In genomic region chr12:111692575-111693210, GRCh38 we compare ENCODE assay signal across 11 cellular contexts. TPM values are rescaled to one million over a fixed set of nuclear protein-coding genes. Genes with fewer than 3 reads are reported as not detected.
A peak's percentile ranks its signal among the peaks of the same experiment; 100 is the strongest.
DNase-seq lines count a peak whose midpoint lies in the region; ATAC-seq, FAIRE-seq and TF ChIP-seq lines count a peak whose summit lies in the region.
"Had no signal": no experiment of that assay in that cellular context is flagged by ENCODE, and none has a peak within 500 bp of the region (broad histone marks: within the 10 kb centered on the region; RNA-seq: fewer than 3 reads in every experiment).

No MANE protein-coding gene starts in this region.

- no peaks in the 10 kb centered on the region for H3K27me3 Mint-ChIP-seq in activated CD4-positive, alpha-beta T cell treated with anti-CD3 and anti-CD28 coated beads for 36 hours
- no peaks in the 10 kb centered on the region for H3K27me3 Mint-ChIP-seq in activated CD4-positive, alpha-beta T cell treated with anti-CD3 and anti-CD28 coated beads, Interleukin-2, amount 10 ng/mL, durations not matched to agents 24 days and 14 days
- no peaks in the 10 kb centered on the region for H3K27me3 Mint-ChIP-seq in neural progenitor cell (ENCODE audit: insufficient read depth, low read depth)

- ATAC-seq in activated CD4-positive, alpha-beta T cell treated with anti-CD3 and anti-CD28 coated beads for 36 hours, result no peak
- peak; percentile 35; the same call in 1 of the 3 replicates for ATAC-seq in GM12878
- ATAC-seq: left ventricle myocardium superior had no signal

- H2BK120ac ChIP-seq in neuronal stem cell (ENCODE audit: low read depth, low read length), result no peak overlapping the region

- H3K4me3 Mint-ChIP-seq in activated CD4-positive, alpha-beta T cell treated with anti-CD3 and anti-CD28 coated beads for 36 hours, result no peak overlapping the region
- H3K4me3 Mint-ChIP-seq in activated CD4-positive, alpha-beta T cell treated with anti-CD3 and anti-CD28 coated beads, Interleukin-2, amount 10 ng/mL, durations not matched to agents 24 days and 14 days, result no peak overlapping the region
- H3K4me3 Mint-ChIP-seq in neural progenitor cell, result no peak overlapping the region

- H3K27ac Mint-ChIP-seq in activated CD4-positive, alpha-beta T cell treated with anti-CD3 and anti-CD28 coated beads for 36 hours, result no peak overlapping the region
- H3K27ac Mint-ChIP-seq in activated CD4-positive, alpha-beta T cell treated with anti-CD3 and anti-CD28 coated beads, Interleukin-2, amount 10 ng/mL, durations not matched to agents 24 days and 14 days, result no peak overlapping the region
- H3K27ac Mint-ChIP-seq in neural progenitor cell, result no peak overlapping the region

- peak; percentile 15 for DNase-seq in activated CD4-positive, alpha-beta T cell treated with anti-CD3 and anti-CD28 coated beads for 36 hours
- no peak for DNase-seq in activated CD4-positive, alpha-beta T cell treated with anti-CD3 and anti-CD28 coated beads, Interleukin-2, amount 10 ng/mL, durations not matched to agents 24 days and 14 days
- DNase-seq in LHCN-M2 (ENCODE audit: low read depth) (peak; percentile 14), GM12878 (ENCODE audit: low read depth, low spot score) (no peak), neural progenitor cell (ENCODE audit: low spot score) (no peak), T-helper 1 cell (no peak), left ventricle myocardium inferior (no peak), neuronal stem cell (ENCODE audit: low spot score) (no peak)
- DNase-seq: activated naive CD4-positive, alpha-beta T cell; left ventricle myocardium superior had no signal

- CTCF ChIA-PET in activated CD4-positive, alpha-beta T cell treated with anti-CD3 and anti-CD28 coated beads for 36 hours (lab: Charles Lee), result interaction anchor here (0.7 to 1.0 kb wide), 2 partner anchors 17 to 120 kb away, joined by 3 read pairs; no protein-coding TSS in a partner anchor
- CTCF ChIA-PET in GM12878 (lab: Yijun Ruan, JAX), result interaction anchor here (0.7 to 1.5 kb wide), 4 partner anchors 8 to 876 kb away, joined by 3 to 10 read pairs (median 4); no protein-coding TSS in a partner anchor

- BruUV-seq in GM12878 (replicated peaks; lab: Mats Ljungman, UMichigan), result no TSS peak

- no peak overlapping the region for H2BK15ac ChIP-seq in neuronal stem cell (ENCODE audit: low read length)

- H2AK5ac ChIP-seq in neuronal stem cell (ENCODE audit: low read depth, low read length), result no peak overlapping the region

- POLR2A ChIA-PET in activated CD4-positive, alpha-beta T cell treated with anti-CD3 and anti-CD28 coated beads for 36 hours (lab: Charles Lee), result no interaction called here
- POLR2A ChIA-PET in GM12878 (lab: Charles Lee), result no interaction called here

- TF ChIP-seq RAD21 in GM12878 (IDR thresholded peaks at IDR 0.05; ENCODE audit: insufficient read depth, low read depth, low read length), result no peak

- H3K14ac ChIP-seq in neuronal stem cell (ENCODE audit: low read length), result no peak overlapping the region

- intact Hi-C loops in activated CD4-positive, alpha-beta T cell treated with anti-CD3 and anti-CD28 coated beads for 36 hours (cut with DNase I, micrococcal nuclease), result no loop called here
- intact Hi-C loops in activated CD4-positive, alpha-beta T cell treated with anti-CD3 and anti-CD28 coated beads, Interleukin-2, amount 10 ng/mL, durations not matched to agents 24 days and 14 days (cut with micrococcal nuclease), result no loop called here
- intact Hi-C loops in GM12878 (cut with micrococcal nuclease; ENCODE audit: unreplicated experiment) (no loop called here), left ventricle myocardium inferior (cut with micrococcal nuclease) (no loop called here)

- no peak for FAIRE-seq in GM12878 (lab: Jason Lieb, UNC)

- H3K9me3 Mint-ChIP-seq in activated CD4-positive, alpha-beta T cell treated with anti-CD3 and anti-CD28 coated beads for 36 hours (ENCODE audit: low read depth), result no peaks in the 10 kb centered on the region
- no peaks in the 10 kb centered on the region for H3K9me3 Mint-ChIP-seq in activated CD4-positive, alpha-beta T cell treated with anti-CD3 and anti-CD28 coated beads, Interleukin-2, amount 10 ng/mL, durations not matched to agents 24 days and 14 days
- no peaks in the 10 kb centered on the region for H3K9me3 Mint-ChIP-seq in neural progenitor cell

- H4K20me1 ChIP-seq in GM12878 (ENCODE audit: control insufficient read depth, insufficient read depth) (no peaks in the 10 kb centered on the region), neural progenitor cell (ENCODE audit: low read depth) (no peaks in the 10 kb centered on the region)

- 0 out of 4 replicates have a peak, but pooled peaks cover 0 to 4% of the 10 kb centered on the region in 2 experiments for H3K36me3 ChIP-seq in GM12878 (ENCODE audit: control insufficient read depth in 2 of 2, insufficient read depth in 2 of 2, low read length in 1 of 2)
- H3K36me3 ChIP-seq in neural progenitor cell, result peaks cover 3% of the 10 kb centered on the region
- peaks cover 52% of the 10 kb centered on the region for H3K36me3 ChIP-seq in left ventricle myocardium inferior
- peaks cover 16 to 58% of the 10 kb centered on the region in 2 donors for H3K36me3 ChIP-seq in neuronal stem cell (replicated peaks in 1 of 2; ENCODE audit: control insufficient read depth in 2 of 2, insufficient read depth in 2 of 2, low read length in 2 of 2)

- no peak overlapping the region for H3K18ac ChIP-seq in neuronal stem cell (ENCODE audit: low read length)

- H3K4me3 ChIP-seq in GM12878 (no peak overlapping the region), neural progenitor cell (no peak overlapping the region), left ventricle myocardium inferior (no peak overlapping the region), neuronal stem cell (ENCODE audit: low read length in 2 of 2) (peak overlapping the region in 1 of 2 donors; percentile 24)
- H3K4me3 ChIP-seq: BLaER1 treated with 17β-estradiol and CSF1 and Interleukin-3, amounts not matched to agents 10 nM and 100 nM had no signal

- H3K27ac ChIP-seq in GM12878 (ENCODE audit: control insufficient read depth, insufficient read depth) (no peak overlapping the region), neural progenitor cell (no peak overlapping the region), left ventricle myocardium inferior (replicated peaks) (no peak overlapping the region), neuronal stem cell (replicated peaks; ENCODE audit: low read length) (no peak overlapping the region)
- H3K27ac ChIP-seq: BLaER1 treated with 17β-estradiol and CSF1 and Interleukin-3, amounts not matched to agents 10 nM and 100 nM had no signal

- in situ Hi-C loops in GM12878 (cut with MboI), result no loop called here

- no peak overlapping the region for H2BK12ac ChIP-seq in neuronal stem cell (ENCODE audit: low read length)

- no peak overlapping the region for H3K4ac ChIP-seq in neuronal stem cell (ENCODE audit: low read length)

- H3K9ac ChIP-seq in GM12878 (ENCODE audit: control insufficient read depth, insufficient read depth, low read length) (no peak overlapping the region), neural progenitor cell (no peak overlapping the region), neuronal stem cell (ENCODE audit: low read depth, low read length, poor library complexity) (no peak overlapping the region)
- H3K9ac ChIP-seq: BLaER1 treated with 17β-estradiol and CSF1 and Interleukin-3, amounts not matched to agents 10 nM and 100 nM had no signal

- RAD21 ChIA-PET in GM12878 (lab: Charles Lee; ENCODE audit: unreplicated experiment), result interaction anchor here (1.8 kb wide), 1 partner anchor 120 kb away, joined by 8 read pairs; no protein-coding TSS in a partner anchor

- 95% methylated on average over 15 of the region's 15 CpGs for WGBS in GM12878 (ENCODE audit: insufficient coverage, insufficient replicate concordance, low lambda C conversion rate, missing lambda C conversion rate)
- no CpG with 5 or more reads among the region's 15 CpGs for WGBS in neuronal stem cell (ENCODE audit: extremely low coverage in 2 of 2, insufficient read length in 2 of 2, insufficient replicate concordance in 1 of 2), 2 donors

- H2AFZ ChIP-seq in GM12878 (ENCODE audit: control insufficient read depth, low read depth, low read length) (no peak overlapping the region), neural progenitor cell (replicated peaks) (no peak overlapping the region), neuronal stem cell (ENCODE audit: low read length) (no peak overlapping the region)

- no peak overlapping the region for H3K23ac ChIP-seq in neuronal stem cell (ENCODE audit: low read depth, low read length, poor library complexity)

- H3K4me2 ChIP-seq in GM12878 (ENCODE audit: control insufficient read depth, insufficient read depth), result no peak overlapping the region
- no peak overlapping the region for H3K4me2 ChIP-seq in neural progenitor cell
- H3K4me2 ChIP-seq in neuronal stem cell (ENCODE audit: insufficient read depth, low read length, poor library complexity, severe bottlenecking), result no peak overlapping the region
- H3K4me2 ChIP-seq: BLaER1 treated with 17β-estradiol and CSF1 and Interleukin-3, amounts not matched to agents 10 nM and 100 nM had no signal

- SMC1A ChIA-PET in GM12878 (lab: Charles Lee; ENCODE audit: uncharacterized antibody, unreplicated experiment), result interaction anchor here (1.1 to 1.7 kb wide), 3 partner anchors 9 to 120 kb away, joined by 3 to 7 read pairs (median 3); no protein-coding TSS in a partner anchor

- peaks cover under 1% of the 10 kb centered on the region for H3F3A ChIP-seq in neural progenitor cell (ENCODE audit: low read depth)

- no peak overlapping the region for H4K8ac ChIP-seq in neuronal stem cell (ENCODE audit: low read depth, low read length)

- no peaks in the 10 kb centered on the region for H3K79me1 ChIP-seq in neuronal stem cell (ENCODE audit: low read depth, low read length)

- peaks cover 18% of the 10 kb centered on the region for H3K36me3 Mint-ChIP-seq in activated CD4-positive, alpha-beta T cell treated with anti-CD3 and anti-CD28 coated beads for 36 hours (ENCODE audit: low read depth)
- H3K36me3 Mint-ChIP-seq in activated CD4-positive, alpha-beta T cell treated with anti-CD3 and anti-CD28 coated beads, Interleukin-2, amount 10 ng/mL, durations not matched to agents 24 days and 14 days (ENCODE audit: low read depth), result peaks cover 24% of the 10 kb centered on the region
- H3K36me3 Mint-ChIP-seq in neural progenitor cell, result peaks cover 17% of the 10 kb centered on the region

- H3K79me2 ChIP-seq in GM12878 (ENCODE audit: control insufficient read depth, insufficient read depth, low read length) (no peaks in the 10 kb centered on the region), neural progenitor cell (ENCODE audit: low read depth) (peaks cover 2% of the 10 kb centered on the region)

- H3K9me3 ChIP-seq in GM12878 (replicated peaks; ENCODE audit: control insufficient read depth, insufficient read depth, low read length) (no peaks in the 10 kb centered on the region), neural progenitor cell (ENCODE audit: low read depth) (no peaks in the 10 kb centered on the region), left ventricle myocardium inferior (replicated peaks) (no peaks in the 10 kb centered on the region), neuronal stem cell (replicated peaks in 1 of 2; ENCODE audit: control insufficient read depth in 2 of 2, insufficient read depth in 1 of 2, low read depth in 1 of 2, low read length in 2 of 2) (no peaks in the 10 kb centered on the region)
- H3K9me3 ChIP-seq: BLaER1 treated with 17β-estradiol and CSF1 and Interleukin-3, amounts not matched to agents 10 nM and 100 nM had no signal

- H3K27me3 ChIP-seq in GM12878 (replicated peaks in 1 of 2; ENCODE audit: control insufficient read depth in 2 of 2, insufficient read depth in 2 of 2, low read length in 1 of 2) (no peaks in the 10 kb centered on the region), neural progenitor cell (no peaks in the 10 kb centered on the region), left ventricle myocardium inferior (ENCODE audit: low read depth) (no peaks in the 10 kb centered on the region), neuronal stem cell (ENCODE audit: control insufficient read depth in 3 of 3, insufficient read depth in 3 of 3, low read depth in 1 of 3, low read length in 3 of 3) (no peaks in the 10 kb centered on the region)
- H3K27me3 ChIP-seq: BLaER1 treated with 17β-estradiol and CSF1 and Interleukin-3, amounts not matched to agents 10 nM and 100 nM had no signal

- H3K4me1 ChIP-seq in GM12878 (ENCODE audit: control insufficient read depth, insufficient read depth, low read length), result peaks cover 2% of the 10 kb centered on the region; the same call in 1 of the 2 replicates
- H3K4me1 ChIP-seq in neural progenitor cell, result no peaks in the 10 kb centered on the region
- peaks cover 13% of the 10 kb centered on the region for H3K4me1 ChIP-seq in left ventricle myocardium inferior
- H3K4me1 ChIP-seq in neuronal stem cell (ENCODE audit: control insufficient read depth in 2 of 2, insufficient read depth in 1 of 2, low read depth in 1 of 2, low read length in 2 of 2), result no peaks in the 10 kb centered on the region
- H3K4me1 ChIP-seq: BLaER1 treated with 17β-estradiol and CSF1 and Interleukin-3, amounts not matched to agents 10 nM and 100 nM had no signal

- no peak overlapping the region for H2BK5ac ChIP-seq in neuronal stem cell (ENCODE audit: low read length)

- TF ChIP-seq CTCF in GM12878 (IDR thresholded peaks at IDR 0.05 in 2 of 3, conservative IDR thresholded peaks at IDR 0.05 in 1 of 3; ENCODE audit: control insufficient read depth in 2 of 3, extremely low read depth in 1 of 3, insufficient read depth in 1 of 3, low read depth in 3 of 3, low read length in 3 of 3) (peak in 2 of 3 experiments; percentile 15 to 19; a peak in 1 of 6 replicates), neural progenitor cell (IDR thresholded peaks at IDR 0.05) (peak; percentile 22), left ventricle myocardium inferior (IDR thresholded peaks at IDR 0.05; ENCODE audit: borderline replicate concordance) (no peak)

- no peak for TF ChIP-seq POLR2A in GM12878 (IDR thresholded peaks at IDR 0.05; ENCODE audit: low read depth, low read length)

- no peak overlapping the region for H4K91ac ChIP-seq in neuronal stem cell (ENCODE audit: low read depth, low read length, poor library complexity)

- TF ChIP-seq EP300 in GM12878 (IDR thresholded peaks at IDR 0.05; ENCODE audit: borderline replicate concordance in 1 of 2, control insufficient read depth in 1 of 2, low read depth in 2 of 2, low read length in 2 of 2), result no peak

- no peaks in the 10 kb centered on the region for H3K4me1 Mint-ChIP-seq in activated CD4-positive, alpha-beta T cell treated with anti-CD3 and anti-CD28 coated beads for 36 hours
- H3K4me1 Mint-ChIP-seq in activated CD4-positive, alpha-beta T cell treated with anti-CD3 and anti-CD28 coated beads, Interleukin-2, amount 10 ng/mL, durations not matched to agents 24 days and 14 days, result no peaks in the 10 kb centered on the region
- H3K4me1 Mint-ChIP-seq in neural progenitor cell, result no peaks in the 10 kb centered on the region

RNA-seq across cellular contexts. Expression of gene ACAD10, which starts 6.8 kb away (rescaled TPM):
- total RNA-seq in activated CD4-positive, alpha-beta T cell treated with anti-CD3 and anti-CD28 coated beads for 36 hours, result 10 to 100 TPM; 25.5 to 27.5 TPM
- total RNA-seq in activated CD4-positive, alpha-beta T cell treated with anti-CD3 and anti-CD28 coated beads, Interleukin-2, amount 10 ng/mL, durations not matched to agents 24 days and 14 days, result 28.2 and 28.6 TPM in 2 replicates
- total RNA-seq in LHCN-M2 (2014; rRNA removed), result 9.3 and 11.8 TPM in 2 replicates
- 7.2 TPM for polyA plus RNA-seq in LHCN-M2 (2012)
- 110 and 121 TPM in 2 replicates for total RNA-seq in GM12878 (2013; cell fraction: nucleolus; rRNA removed)
- total RNA-seq in GM12878 (2014; rRNA removed), result 16.7 and 18.2 TPM in 2 replicates
- 12.0 and 14.1 TPM in 2 replicates for total RNA-seq in GM12878 (2014; rRNA removed; fragmentation: Illumina TruSeq; extraction: Trizol)
- 20.4 and 21.5 TPM in 2 replicates for total RNA-seq in GM12878 (2021)
- polyA plus RNA-seq in GM12878 (2011; ENCODE audit: low read depth), result 17.6 TPM
- polyA plus RNA-seq in GM12878 (2011; rRNA removed), result 11.5 and 19.5 TPM in 2 replicates
- polyA plus RNA-seq in GM12878 (2011; cell fraction: cytosol; rRNA removed), result 14.9 and 19.2 TPM in 2 replicates
- 99.9 and 123 TPM in 2 replicates for polyA plus RNA-seq in GM12878 (2011; cell fraction: nucleus; rRNA removed)
- polyA plus RNA-seq in GM12878 (2012), result 15.0 and 17.9 TPM in 2 replicates
- polyA plus RNA-seq in GM12878 (2014; fragmentation: Illumina TruSeq; extraction: Trizol), result 16.8 and 19.1 TPM in 2 replicates
- 1 to 10 TPM; 2.9 to 3.4 TPM for polyA plus RNA-seq in GM12878 (2014; fragmentation: Nextera tagmentation; extraction: Ambion mirVana)
- polyA plus RNA-seq in GM12878 (2014; rRNA removed), result 16.0 and 18.7 TPM in 2 replicates
- polyA plus RNA-seq in GM12878 (2016; fragmentation: Nextera tagmentation; extraction: Ambion mirVana), result 10 to 100 TPM; 15.3 to 21.9 TPM
- polyA minus RNA-seq in GM12878 (2011; rRNA and poly(A)+ RNA removed), result 26.4 and 42.0 TPM in 2 replicates
- 6.4 and 9.6 TPM in 2 replicates for polyA minus RNA-seq in GM12878 (2011; cell fraction: cytosol; rRNA and poly(A)+ RNA removed)
- polyA minus RNA-seq in GM12878 (2011; cell fraction: nucleus; rRNA and poly(A)+ RNA removed), result 33.4 and 39.3 TPM in 2 replicates
- 13.8 and 49.8 TPM in 2 replicates for total RNA-seq in neural progenitor cell (ENCODE audit: low replicate concordance)
- 36.6 TPM for total RNA-seq in left ventricle myocardium inferior
- 16.1 TPM for polyA plus RNA-seq in neuronal stem cell (2013, experiment 1 of 2)
- polyA plus RNA-seq in neuronal stem cell (2013, experiment 2 of 2), result 15.2 TPM

RNA-seq across cellular contexts. Expression of gene BRAP, which starts 6.9 kb away (rescaled TPM):
- total RNA-seq in activated CD4-positive, alpha-beta T cell treated with anti-CD3 and anti-CD28 coated beads for 36 hours, result 10 to 100 TPM; 18.3 to 23.6 TPM
- 20.3 TPM in 2 replicates for total RNA-seq in activated CD4-positive, alpha-beta T cell treated with anti-CD3 and anti-CD28 coated beads, Interleukin-2, amount 10 ng/mL, durations not matched to agents 24 days and 14 days
- 18.5 and 19.5 TPM in 2 replicates for total RNA-seq in LHCN-M2 (2014; rRNA removed)
- polyA plus RNA-seq in LHCN-M2 (2012), result 9.4 TPM
- total RNA-seq in GM12878 (2013; cell fraction: nucleolus; rRNA removed), result 16.8 and 18.6 TPM in 2 replicates
- 14.1 and 15.4 TPM in 2 replicates for total RNA-seq in GM12878 (2014; rRNA removed)
- 16.3 and 16.6 TPM in 2 replicates for total RNA-seq in GM12878 (2014; rRNA removed; fragmentation: Illumina TruSeq; extraction: Trizol)
- total RNA-seq in GM12878 (2021), result 18.1 and 19.1 TPM in 2 replicates
- polyA plus RNA-seq in GM12878 (2011; ENCODE audit: low read depth), result 9.1 TPM
- polyA plus RNA-seq in GM12878 (2011; rRNA removed), result 19.9 and 23.8 TPM in 2 replicates
- polyA plus RNA-seq in GM12878 (2011; cell fraction: cytosol; rRNA removed), result 16.1 and 16.5 TPM in 2 replicates
- polyA plus RNA-seq in GM12878 (2011; cell fraction: nucleus; rRNA removed), result 12.4 and 15.4 TPM in 2 replicates
- 9.9 and 12.7 TPM in 2 replicates for polyA plus RNA-seq in GM12878 (2012)
- 20.1 and 20.2 TPM in 2 replicates for polyA plus RNA-seq in GM12878 (2014; fragmentation: Illumina TruSeq; extraction: Trizol)
- 1 to 10 TPM; 2.3 to 3.4 TPM for polyA plus RNA-seq in GM12878 (2014; fragmentation: Nextera tagmentation; extraction: Ambion mirVana)
- 11.4 and 12.4 TPM in 2 replicates for polyA plus RNA-seq in GM12878 (2014; rRNA removed)
- polyA plus RNA-seq in GM12878 (2016; fragmentation: Nextera tagmentation; extraction: Ambion mirVana), result 10 to 100 TPM; 26.4 to 28.2 TPM
- 32.6 and 48.8 TPM in 2 replicates for polyA minus RNA-seq in GM12878 (2011; rRNA and poly(A)+ RNA removed)
- polyA minus RNA-seq in GM12878 (2011; cell fraction: cytosol; rRNA and poly(A)+ RNA removed), result 13.0 and 15.0 TPM in 2 replicates
- 5.0 and 9.3 TPM in 2 replicates for polyA minus RNA-seq in GM12878 (2011; cell fraction: nucleus; rRNA and poly(A)+ RNA removed)
- 21.3 and 26.5 TPM in 2 replicates for total RNA-seq in neural progenitor cell (ENCODE audit: low replicate concordance)
- 14.5 TPM for total RNA-seq in left ventricle myocardium inferior
- polyA plus RNA-seq in neuronal stem cell (2013, experiment 1 of 2), result 13.7 TPM
- polyA plus RNA-seq in neuronal stem cell (2013, experiment 2 of 2), result 13.7 TPM

Comparison
In these comparisons a context has a peak if more than half of its experiments do, and no peak if none do; other contexts are left out.
1. DNase-seq: peak in activated CD4-positive, alpha-beta T cell treated with anti-CD3 and anti-CD28 coated beads for 36 hours (single experiment) and LHCN-M2 (single experiment); none in activated CD4-positive, alpha-beta T cell treated with anti-CD3 and anti-CD28 coated beads, Interleukin-2, amount 10 ng/mL, durations not matched to agents 24 days and 14 days (single experiment), GM12878 (single experiment), neural progenitor cell (single experiment), T-helper 1 cell (0 of 5), left ventricle myocardium inferior (single experiment) and neuronal stem cell (single experiment).